In genomic region chr21:17231124-17231523, GRCh38 we compare ENCODE assay signal across 17 cellular contexts.
DNase-seq lines count a peak whose midpoint lies in the region; ATAC-seq, FAIRE-seq and TF ChIP-seq lines count a peak whose summit lies in the region.
"Had no signal": no experiment of that assay in that cellular context is flagged by ENCODE, and none has a peak within 500 bp of the region (broad histone marks: within the 10 kb centered on the region; RNA-seq: fewer than 3 reads in every experiment).

No MANE protein-coding gene starts in this region.

- peaks cover 13% of the 10 kb centered on the region for H3K9me3 Mint-ChIP-seq in endodermal cell
- H3K9me3 Mint-ChIP-seq in activated CD4-positive, alpha-beta memory T cell treated with anti-CD3 and anti-CD28 coated beads, Interleukin-2, amount 10 ng/mL, durations not matched to agents 7 days and 5 days, result no peaks in the 10 kb centered on the region

- H3K79me2 ChIP-seq in HepG2 (ENCODE audit: insufficient read depth, low read length), result no peaks in the 10 kb centered on the region
- H3K79me2 ChIP-seq in PC-9 (ENCODE audit: low read depth), result no peaks in the 10 kb centered on the region

- no peak overlapping the region for H3K4me3 ChIP-seq in HepG2 (replicated peaks in 1 of 3; ENCODE audit: insufficient read depth in 1 of 3, low read depth in 2 of 3, low read length in 3 of 3)
- H3K4me3 ChIP-seq in right lobe of liver, result no peak overlapping the region
- H3K4me3 ChIP-seq in PC-9, result no peak overlapping the region
- no peak overlapping the region for H3K4me3 ChIP-seq in endodermal cell (ENCODE audit: low read length)
- H3K4me3 ChIP-seq: BLaER1, HAP-1 had no signal

- no peaks in the 10 kb centered on the region for H3K4me1 Mint-ChIP-seq in endodermal cell
- H3K4me1 Mint-ChIP-seq in activated CD4-positive, alpha-beta memory T cell treated with anti-CD3 and anti-CD28 coated beads, Interleukin-2, amount 10 ng/mL, durations not matched to agents 7 days and 5 days, result no peaks in the 10 kb centered on the region
- H3K4me1 Mint-ChIP-seq: T-cell had no signal

- H3K27me3 ChIP-seq in HepG2 (ENCODE audit: control insufficient read depth in 1 of 2, insufficient read depth in 2 of 2, low read length in 2 of 2), result no peaks in the 10 kb centered on the region
- H3K27me3 ChIP-seq in right lobe of liver, result no peaks in the 10 kb centered on the region
- no peaks in the 10 kb centered on the region for H3K27me3 ChIP-seq in PC-9 (ENCODE audit: insufficient read depth, low read depth)
- H3K27me3 ChIP-seq in endodermal cell (ENCODE audit: control insufficient read depth, insufficient read depth, low read length, poor library complexity, severe bottlenecking), result no peaks in the 10 kb centered on the region
- H3K27me3 ChIP-seq: BLaER1 had no signal

- H3K9me3 ChIP-seq in HepG2 (ENCODE audit: low read length) (0 out of 2 replicates have a peak, but pooled peaks cover 3% of the 10 kb centered on the region), right lobe of liver (no peaks in the 10 kb centered on the region), PC-9 (ENCODE audit: insufficient read depth, low read depth) (no peaks in the 10 kb centered on the region), endodermal cell (ENCODE audit: control insufficient read depth, low read length) (peaks cover 11% of the 10 kb centered on the region)
- H3K9me3 ChIP-seq: HAP-1 had no signal

- no peaks in the 10 kb centered on the region for H3K27me3 Mint-ChIP-seq in endodermal cell (ENCODE audit: insufficient read depth)
- H3K27me3 Mint-ChIP-seq in activated CD4-positive, alpha-beta memory T cell treated with anti-CD3 and anti-CD28 coated beads, Interleukin-2, amount 10 ng/mL, durations not matched to agents 7 days and 5 days, result no peaks in the 10 kb centered on the region
- H3K27me3 Mint-ChIP-seq: T-cell had no signal

- TF ChIP-seq CTCF in HepG2 (CRISPR knock-in tag; IDR thresholded peaks at IDR 0.05) (no peak), right lobe of liver (IDR thresholded peaks at IDR 0.05) (no peak), PC-9 (conservative IDR thresholded peaks at IDR 0.05) (peak; percentile 20; the same call in 1 of the 2 replicates), endodermal cell (conservative IDR thresholded peaks at IDR 0.05) (peak; percentile 21)

- TF ChIP-seq EP300 in HepG2 (IDR thresholded peaks at IDR 0.05; ENCODE audit: low read depth in 2 of 2, low read length in 2 of 2) (no peak), HepG2 (CRISPR knock-in tag; IDR thresholded peaks at IDR 0.05; ENCODE audit: borderline replicate concordance) (no peak)

- no peak overlapping the region for H3K4me3 Mint-ChIP-seq in endodermal cell
- no peak overlapping the region for H3K4me3 Mint-ChIP-seq in activated CD4-positive, alpha-beta memory T cell treated with anti-CD3 and anti-CD28 coated beads, Interleukin-2, amount 10 ng/mL, durations not matched to agents 7 days and 5 days
- H3K4me3 Mint-ChIP-seq: T-cell had no signal

- CTCF ChIA-PET in HepG2 (lab: Yijun Ruan, JAX; ENCODE audit: low intra/inter-chr PET ratio, low total read pairs), result no interaction called here
- CTCF ChIA-PET in PC-9 (lab: Charles Lee), result no interaction called here
- CTCF ChIA-PET in activated CD4-positive, alpha-beta memory T cell treated with anti-CD3 and anti-CD28 coated beads, Interleukin-2, amount 10 ng/mL, durations not matched to agents 7 days and 5 days (lab: Charles Lee), result no interaction called here

- H3K4me1 ChIP-seq in HepG2 (ENCODE audit: insufficient read depth, low read length) (no peaks in the 10 kb centered on the region), right lobe of liver (no peaks in the 10 kb centered on the region), PC-9 (replicated peaks; ENCODE audit: insufficient read depth) (no peaks in the 10 kb centered on the region), endodermal cell (ENCODE audit: control insufficient read depth, insufficient read depth, low read length) (no peaks in the 10 kb centered on the region)
- H3K4me1 ChIP-seq: BLaER1, HAP-1 had no signal

- TF ChIP-seq RAD21 in HepG2 (CRISPR knock-in tag; IDR thresholded peaks at IDR 0.05), result no peak

- no peaks in the 10 kb centered on the region for H3K36me3 Mint-ChIP-seq in endodermal cell (ENCODE audit: low read depth)
- H3K36me3 Mint-ChIP-seq in activated CD4-positive, alpha-beta memory T cell treated with anti-CD3 and anti-CD28 coated beads, Interleukin-2, amount 10 ng/mL, durations not matched to agents 7 days and 5 days (ENCODE audit: low read depth), result no peaks in the 10 kb centered on the region
- H3K36me3 Mint-ChIP-seq: T-cell had no signal

- DNase-seq in HepG2 (ENCODE audit: low spot score) (peak; percentile 4), right lobe of liver (no peak), PC-9 (no peak), endodermal cell (no peak), RPMI8226 (no peak)
- DNase-seq in activated CD4-positive, alpha-beta memory T cell treated with anti-CD3 and anti-CD28 coated beads, Interleukin-2, amount 10 ng/mL, durations not matched to agents 7 days and 5 days, result no peak
- no peak for DNase-seq in NK-92 treated with Interleukin-12 subunit alpha and Interleukin-12 subunit beta, amount 100 ng/mL, for 24 hours (lab: John Stamatoyannopoulos, UW)
- DNase-seq: DMS153, NCI-H1048, NCI-H146, NCI-H2107, NCI-H345, NCI-H526 treated with DMSO at 0.1 percent for 48 hours, T-cell had no signal

- no peaks in the 10 kb centered on the region for H3K36me3 ChIP-seq in HepG2 (replicated peaks in 1 of 2; ENCODE audit: control insufficient read depth in 1 of 2, insufficient read depth in 2 of 2, low read length in 2 of 2)
- no peaks in the 10 kb centered on the region for H3K36me3 ChIP-seq in right lobe of liver
- H3K36me3 ChIP-seq in PC-9 (ENCODE audit: low read depth), result no peaks in the 10 kb centered on the region
- no peaks in the 10 kb centered on the region for H3K36me3 ChIP-seq in endodermal cell (ENCODE audit: control insufficient read depth, insufficient read depth, low read length)
- H3K36me3 ChIP-seq: BLaER1, HAP-1 had no signal

- H2AFZ ChIP-seq in HepG2 (ENCODE audit: low read length) (no peak overlapping the region), PC-9 (no peak overlapping the region)

- in situ Hi-C loops in HepG2 (cut with HindIII; ENCODE audit: extremely low pct_ligation_motif_present, low pct_unique_long_range_greater_than_20kb), result no loop called here

- H3K9ac ChIP-seq in HepG2 (ENCODE audit: insufficient read depth, low read depth, low read length), result no peak overlapping the region
- no peak overlapping the region for H3K9ac ChIP-seq in endodermal cell (ENCODE audit: extremely low read depth, low read length, poor library complexity, severe bottlenecking)
- H3K9ac ChIP-seq: BLaER1 had no signal

- peak; percentile 75 for ATAC-seq in HepG2
- no peak for ATAC-seq in right lobe of liver
- no peak for ATAC-seq in GM19351 (IDR thresholded peaks at IDR 0.05; ENCODE audit: unreplicated experiment)
- ATAC-seq: T-cell had no signal

- no peak overlapping the region for H3K27ac ChIP-seq in HepG2 (ENCODE audit: extremely low read length, insufficient read depth, low read length)
- no peak overlapping the region for H3K27ac ChIP-seq in right lobe of liver
- H3K27ac ChIP-seq in PC-9, result no peak overlapping the region
- no peak overlapping the region for H3K27ac ChIP-seq in endodermal cell (ENCODE audit: low read depth, low read length)
- H3K27ac ChIP-seq: BLaER1 had no signal

- no peaks in the 10 kb centered on the region for H3F3A ChIP-seq in PC-9 (ENCODE audit: insufficient read depth, low read depth)

- WGBS in HepG2 (ENCODE audit: low lambda C conversion rate), result 3% methylated on average over 2 of the region's 2 CpGs
- WGBS in right lobe of liver (ENCODE audit: insufficient coverage, low coverage, low lambda C conversion rate, missing lambda C conversion rate), result 87% methylated on average over 2 of the region's 2 CpGs
- WGBS in endodermal cell (ENCODE audit: insufficient coverage in 1 of 2, insufficient read length in 1 of 2), 2 experiments, result 100% methylated on average over 2 of the region's 2 CpGs; no CpG with 5 or more reads in 1 of the 2 experiments

- no peak overlapping the region for H3K27ac Mint-ChIP-seq in endodermal cell
- no peak overlapping the region for H3K27ac Mint-ChIP-seq in activated CD4-positive, alpha-beta memory T cell treated with anti-CD3 and anti-CD28 coated beads, Interleukin-2, amount 10 ng/mL, durations not matched to agents 7 days and 5 days
- H3K27ac Mint-ChIP-seq: T-cell had no signal

- H4K20me1 ChIP-seq in HepG2 (ENCODE audit: insufficient read depth, low read length) (no peaks in the 10 kb centered on the region), PC-9 (ENCODE audit: insufficient read depth) (no peaks in the 10 kb centered on the region)
- H4K20me1 ChIP-seq: BLaER1 had no signal

- H3K4me2 ChIP-seq in HepG2 (ENCODE audit: low read depth, low read length) (no peak overlapping the region), PC-9 (no peak overlapping the region)
- H3K4me2 ChIP-seq: BLaER1 had no signal

- TF ChIP-seq POLR2A in HepG2 (IDR thresholded peaks at IDR 0.05; ENCODE audit: insufficient read depth in 1 of 2, low read depth in 2 of 2, low read length in 2 of 2), result no peak
- TF ChIP-seq POLR2A in right lobe of liver (IDR thresholded peaks at IDR 0.05), result no peak

- H3K9me2 ChIP-seq in PC-9 (ENCODE audit: insufficient read depth), result no peaks in the 10 kb centered on the region

- POLR2A ChIA-PET in HepG2 (lab: Yijun Ruan, JAX) (no interaction called here), PC-9 (lab: Charles Lee; ENCODE audit: unreplicated experiment) (no interaction called here)
- POLR2A ChIA-PET in activated CD4-positive, alpha-beta memory T cell treated with anti-CD3 and anti-CD28 coated beads, Interleukin-2, amount 10 ng/mL, durations not matched to agents 7 days and 5 days (lab: Charles Lee), result no interaction called here

- intact Hi-C loops in HepG2 (cut with micrococcal nuclease; ENCODE audit: unreplicated experiment) (no loop called here), right lobe of liver (cut with DNase I) (no loop called here), PC-9 (cut with micrococcal nuclease; ENCODE audit: unreplicated experiment) (no loop called here)

- FAIRE-seq in HepG2 (lab: Jason Lieb, UNC), result no peak

- no TSS peak for BruUV-seq in HepG2 (replicated peaks; lab: Mats Ljungman, UMichigan)
- BruUV-seq in PC-9 (replicated peaks; lab: Mats Ljungman, UMichigan), result no TSS peak

TF ChIP-seq in HepG2, 621 proteins besides CTCF, POLR2A, EP300 and RAD21:
- no peak for TF ChIP-seq HMGA1 (CRISPR knock-in tag; conservative IDR thresholded peaks at IDR 0.05)
- TF ChIP-seq NFIB (CRISPR knock-in tag; IDR thresholded peaks at IDR 0.05; ENCODE audit: borderline replicate concordance), result no peak
- no peak for TF ChIP-seq ZNF607 (CRISPR knock-in tag; IDR thresholded peaks at IDR 0.05; ENCODE audit: borderline replicate concordance)
- no peak for TF ChIP-seq HNRNPL (IDR thresholded peaks at IDR 0.05; ENCODE audit: low read depth, low read length)
- TF ChIP-seq FOXA3 (CRISPR knock-in tag; IDR thresholded peaks at IDR 0.05), result no peak
- no peak for TF ChIP-seq ATRX (CRISPR knock-in tag; IDR thresholded peaks at IDR 0.05; ENCODE audit: borderline replicate concordance)
- no peak for TF ChIP-seq ZNF430 (CRISPR knock-in tag; IDR thresholded peaks at IDR 0.05)

Comparison
In these comparisons a context has a peak if more than half of its experiments do, and no peak if none do; other contexts are left out.
1. CTCF ChIP-seq: peak in PC-9 (single experiment) and endodermal cell (single experiment); none in HepG2 (single experiment) and right lobe of liver (0 of 4).